In the genomic region with DNA sequence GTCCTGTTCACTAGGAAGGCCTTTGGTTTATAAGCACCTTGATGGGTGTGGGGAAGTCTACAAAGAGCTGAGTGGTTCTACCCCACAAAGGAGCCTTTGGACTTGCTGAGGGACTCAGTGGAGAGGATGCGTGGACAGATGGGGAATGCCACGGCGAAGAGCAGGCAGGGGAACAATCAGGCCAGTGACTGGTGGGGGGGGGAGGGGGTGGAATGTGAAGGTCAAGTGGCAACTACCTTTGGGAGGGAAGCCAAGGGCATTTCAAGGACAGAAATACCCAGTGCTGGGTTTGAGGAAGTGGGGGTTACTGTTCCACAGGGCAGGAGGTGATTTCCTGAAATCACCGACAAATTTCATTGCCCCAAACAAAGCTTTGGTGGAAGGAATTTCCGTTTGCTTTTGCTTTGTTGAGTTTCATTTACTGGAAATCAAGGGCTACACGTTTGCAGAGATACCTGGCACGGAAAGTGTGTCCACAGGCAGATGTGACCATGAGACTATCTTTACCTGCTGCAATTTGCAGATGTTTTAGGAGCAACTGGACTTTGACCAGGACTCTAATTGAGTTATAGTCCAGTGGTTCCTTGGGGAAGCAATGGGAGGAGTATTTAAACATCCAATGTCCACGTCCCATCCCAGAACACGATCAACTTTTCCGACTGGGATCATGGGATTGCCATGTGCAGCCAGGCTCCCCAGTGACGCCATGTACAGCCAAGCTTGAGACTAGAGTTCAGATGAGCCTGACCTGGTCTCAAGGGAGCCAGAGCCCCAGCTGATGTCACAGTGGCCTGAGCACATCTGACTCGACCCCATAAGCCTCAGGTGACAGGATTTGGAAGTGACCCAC, we compare ENCODE assay signal across 1 cellular context.
TF ChIP-seq lines count a peak whose summit lies in the region.

No MANE protein-coding gene starts in this region.

TF ChIP-seq in A549, 52 proteins besides CTCF, POLR2A, EP300 and RAD21:
- TF ChIP-seq ZSCAN20 (CRISPR knock-in tag; IDR thresholded peaks at IDR 0.05) (no peak), MYC (IDR thresholded peaks at IDR 0.05; ENCODE audit: borderline replicate concordance, low read length) (no peak), HDAC2 (IDR thresholded peaks at IDR 0.05) (no peak), RNF2 (IDR thresholded peaks at IDR 0.05; ENCODE audit: borderline replicate concordance, low read depth) (no peak), CEBPB (IDR thresholded peaks at IDR 0.05) (no peak), RARB (CRISPR knock-in tag; IDR thresholded peaks at IDR 0.05) (no peak), NR3C1 (IDR thresholded peaks at IDR 0.05) (no peak), FOSL2 (IDR thresholded peaks at IDR 0.05) (no peak), FOSL2 (CRISPR knock-in tag; IDR thresholded peaks at IDR 0.05) (no peak)
- TF ChIP-seq, protein P1, sequence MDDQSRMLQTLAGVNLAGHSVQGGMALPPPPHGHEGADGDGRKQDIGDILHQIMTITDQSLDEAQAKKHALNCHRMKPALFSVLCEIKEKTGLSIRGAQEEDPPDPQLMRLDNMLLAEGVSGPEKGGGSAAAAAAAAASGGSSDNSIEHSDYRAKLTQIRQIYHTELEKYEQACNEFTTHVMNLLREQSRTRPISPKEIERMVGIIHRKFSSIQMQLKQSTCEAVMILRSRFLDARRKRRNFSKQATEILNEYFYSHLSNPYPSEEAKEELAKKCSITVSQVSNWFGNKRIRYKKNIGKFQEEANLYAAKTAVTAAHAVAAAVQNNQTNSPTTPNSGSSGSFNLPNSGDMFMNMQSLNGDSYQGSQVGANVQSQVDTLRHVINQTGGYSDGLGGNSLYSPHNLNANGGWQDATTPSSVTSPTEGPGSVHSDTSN (IDR thresholded peaks at IDR 0.05) = no peak
